ENCODE assay signal across 25 cellular contexts in the genomic region with DNA sequence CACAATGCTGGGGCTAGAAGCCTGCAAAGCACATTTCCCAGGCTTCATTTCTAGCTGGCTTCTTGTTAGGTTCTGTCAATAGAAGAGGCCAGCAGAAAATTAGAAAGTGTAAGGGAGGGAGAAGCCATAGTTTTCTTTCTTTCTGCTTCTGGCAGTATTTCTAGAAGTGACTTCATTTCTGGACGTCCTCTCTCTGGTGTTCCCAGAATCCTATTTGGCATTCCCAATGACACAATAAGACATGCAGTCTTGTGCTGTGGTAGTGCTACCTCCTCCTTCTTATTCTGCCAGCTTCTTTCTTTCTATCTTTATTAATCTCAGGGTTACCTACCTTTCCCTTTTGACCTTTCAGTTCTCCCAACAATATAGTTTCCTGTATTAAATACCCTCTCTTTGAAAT. TPM values are rescaled to one million over a fixed set of nuclear protein-coding genes. Genes with fewer than 3 reads are reported as not detected.
"Had no signal": no experiment of that assay in that cellular context is flagged by ENCODE, and none has a peak within 500 bp of the region (broad histone marks: within the 10 kb centered on the region; RNA-seq: fewer than 3 reads in every experiment).

No MANE protein-coding gene starts in this region.

- H3K9ac ChIP-seq: KMS-11 had no signal

- H3K36me3 ChIP-seq: brain microvascular endothelial cell, cardiac muscle cell had no signal

- H3K4me2 ChIP-seq: KMS-11 had no signal

- H3K27ac ChIP-seq: brain microvascular endothelial cell, cardiac muscle cell, KMS-11, SK-N-MC had no signal

- H3K4me3 ChIP-seq: cardiac muscle cell, SK-N-MC had no signal

- DNase-seq: activated B cell treated with CpG ODN at 0.5 μM for 24 hours; activated CD4-positive, alpha-beta T cell treated with anti-CD3 and anti-CD28 coated beads for 1 hour; activated CD4-positive, alpha-beta T cell treated with anti-CD3 and anti-CD28 coated beads, Interleukin-2, amount 10 ng/mL, durations not matched to agents 24 days and 14 days; activated CD4-positive, alpha-beta T cell treated with anti-CD3 and anti-CD28 coated beads, Interleukin-2, amount 50 U/mL, for 48 hours; activated CD8-positive, alpha-beta memory T cell treated with anti-CD3 and anti-CD28 coated beads, Interleukin-2, amount 10 ng/mL, durations not matched to agents 7 days and 5 days; activated effector memory CD4-positive, alpha-beta T cell treated with anti-CD3 and anti-CD28 coated beads, Interleukin-2, amount 50 U/mL, for 16 hours; activated naive CD4-positive, alpha-beta T cell treated with Interleukin-2 at 50 U/mL for 16 hours; activated naive CD8-positive, alpha-beta T cell treated with anti-CD3 and anti-CD28 coated beads, Interleukin-2, amount 50 U/mL, for 24 hours; activated T-cell treated with anti-CD3 and anti-CD28 coated beads, Interleukin-2, amount 50 U/mL, for 4 hours; amniotic stem cell; brain microvascular endothelial cell; NCI-H1092 treated with DMSO at 0.1 percent for 48 hours; NCI-H1417 treated with DMSO at 0.1 percent for 48 hours; NCI-H1694; NCI-H2029; NCI-H446 treated with DMSO at 0.1 percent for 48 hours; NCI-H524 treated with DMSO at 0.1 percent for 48 hours; NCI-H748 treated with DMSO at 0.1 percent for 48 hours; T-cell; T-helper 2 cell; T1000 had no signal

- ATAC-seq: activated CD8-positive, alpha-beta memory T cell treated with anti-CD3 and anti-CD28 coated beads, Interleukin-2, amount 10 ng/mL, durations not matched to agents 7 days and 5 days; activated naive CD4-positive, alpha-beta T cell treated with anti-CD3 and anti-CD28 coated beads, Interleukin-2, amount 50 U/mL, for 72 hours; activated naive CD8-positive, alpha-beta T cell treated with anti-CD3 and anti-CD28 coated beads, Interleukin-2, amount 50 U/mL, for 24 hours; activated T-cell treated with anti-CD3 and anti-CD28 coated beads, Interleukin-2, amount 50 U/mL, for 4 hours; T-cell had no signal

- H3K27me3 ChIP-seq: brain microvascular endothelial cell, cardiac muscle cell had no signal

RNA-seq across cellular contexts. Expression of a gene that starts 12.5 kb away (rescaled TPM):
- total RNA-seq: activated B cell treated with CpG ODN at 0.5 μM for 24 hours had no signal
